In the genomic region with DNA sequence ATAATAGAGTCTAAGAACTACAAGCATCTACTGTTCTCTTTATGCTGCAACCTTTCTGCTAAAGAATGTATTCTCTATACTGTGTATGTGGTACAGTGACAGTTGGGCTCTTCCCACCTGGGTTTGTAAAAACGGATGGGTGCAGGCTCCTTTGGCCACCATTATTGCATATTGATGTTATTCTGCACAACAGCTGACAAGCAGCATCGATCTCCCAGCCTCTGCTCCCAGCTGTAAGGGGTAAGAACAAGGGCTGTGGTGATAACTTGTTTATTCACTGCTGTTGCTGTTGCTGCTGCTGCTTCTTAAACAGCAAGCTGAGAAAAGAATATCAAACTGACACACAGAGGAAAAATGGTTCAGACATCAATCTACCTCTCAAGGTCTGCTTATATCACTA, we compare ENCODE assay signal across 12 cellular contexts. TPM values are rescaled to one million over a fixed set of nuclear protein-coding genes. Genes with fewer than 3 reads are reported as not detected.
DNase-seq lines count a peak whose midpoint lies in the region; ATAC-seq and TF ChIP-seq lines count a peak whose summit lies in the region.
"Had no signal": no experiment of that assay in that cellular context is flagged by ENCODE, and none has a peak within 500 bp of the region (broad histone marks: within the 10 kb centered on the region; RNA-seq: fewer than 3 reads in every experiment).

No MANE protein-coding gene starts in this region.

- H3K9ac ChIP-seq in adipocyte (ENCODE audit: low read length): peak overlapping the region; percentile 26

- peak overlapping the region; percentile 38 for H3K4me3 Mint-ChIP-seq in T-helper 2 cell treated with Interferon-gamma antibody and Interleukin-4, amounts not matched to agents 5 μg/mL and 100 μg/mL, for 36 hours

- H3K27ac ChIP-seq in thymus (ENCODE audit: low read depth) (peak overlapping the region; percentile 58), Peyer's patch (no peak overlapping the region)

- H3K4me1 ChIP-seq in adipocyte (ENCODE audit: control insufficient read depth, insufficient read depth, low read length) (peaks cover 77% of the 10 kb centered on the region), thymus (ENCODE audit: control insufficient read depth, insufficient read depth, low read length) (peaks cover 2% of the 10 kb centered on the region), Peyer's patch (peaks cover 0 to 6% (median 0%) of the 10 kb centered on the region in 4 donors)

- peaks cover 45% of the 10 kb centered on the region for H3K4me1 Mint-ChIP-seq in T-helper 2 cell treated with Interferon-gamma antibody and Interleukin-4, amounts not matched to agents 5 μg/mL and 100 μg/mL, for 36 hours (ENCODE audit: low read depth)

- peaks cover 51% of the 10 kb centered on the region for H3K36me3 Mint-ChIP-seq in T-helper 2 cell treated with Interferon-gamma antibody and Interleukin-4, amounts not matched to agents 5 μg/mL and 100 μg/mL, for 36 hours (ENCODE audit: low read depth)

- no peaks in the 10 kb centered on the region for H3K27me3 Mint-ChIP-seq in T-helper 2 cell treated with Interferon-gamma antibody and Interleukin-4, amounts not matched to agents 5 μg/mL and 100 μg/mL, for 36 hours (ENCODE audit: low read depth)

- H3K36me3 ChIP-seq in adipocyte (ENCODE audit: control insufficient read depth, insufficient read depth, low read length, severe bottlenecking): peaks cover 18% of the 10 kb centered on the region
- peaks cover 10% of the 10 kb centered on the region for H3K36me3 ChIP-seq in thymus (ENCODE audit: control insufficient read depth, insufficient read depth)
- peaks cover 0 to 15% (median 0%) of the 10 kb centered on the region in 3 donors for H3K36me3 ChIP-seq in Peyer's patch

- TF ChIP-seq CTCF in Peyer's patch (IDR thresholded peaks at IDR 0.05): no peak

- no peaks in the 10 kb centered on the region for H3K27me3 ChIP-seq in adipocyte (replicated peaks; ENCODE audit: control insufficient read depth, insufficient read depth, low read length)
- no peaks in the 10 kb centered on the region for H3K27me3 ChIP-seq in thymus (ENCODE audit: control insufficient read depth, insufficient read depth)
- no peaks in the 10 kb centered on the region for H3K27me3 ChIP-seq in Peyer's patch

- no peak for DNase-seq in T-helper 2 cell treated with Interferon-gamma antibody and Interleukin-4, amounts not matched to agents 5 μg/mL and 100 μg/mL, for 36 hours (ENCODE audit: low spot score)
- DNase-seq in T-helper 2 cell (no peak), adipocyte (ENCODE audit: low read depth) (no peak), left lobe of liver (ENCODE audit: low spot score) (no peak), HuH-7.5 (ENCODE audit: low spot score) (no peak), Peyer's patch (no peak)
- no peak for DNase-seq in activated T-cell treated with anti-CD3 and anti-CD28 coated beads, Interleukin-2, amount 50 U/mL, for 1 hour
- DNase-seq: GDM1; NCI-H187; occipital lobe; stimulated activated CD4-positive, alpha-beta T cell treated with anti-CD3 and anti-CD28 coated beads, Interleukin-2, amount 100 ng/mL, for 48 hours had no signal

- no peaks in the 10 kb centered on the region for H3K9me3 Mint-ChIP-seq in T-helper 2 cell treated with Interferon-gamma antibody and Interleukin-4, amounts not matched to agents 5 μg/mL and 100 μg/mL, for 36 hours

- peak overlapping the region; percentile 53 for H3K4me3 ChIP-seq in adipocyte (ENCODE audit: low read length)
- peak overlapping the region; percentile 19 for H3K4me3 ChIP-seq in thymus (ENCODE audit: low read length)
- no peak overlapping the region for H3K4me3 ChIP-seq in Peyer's patch

- no peak for TF ChIP-seq POLR2A in Peyer's patch (IDR thresholded peaks at IDR 0.05)

- WGBS in thymus: 5% methylated on average over 2 of the region's 2 CpGs

- no peak overlapping the region for H3K27ac Mint-ChIP-seq in T-helper 2 cell treated with Interferon-gamma antibody and Interleukin-4, amounts not matched to agents 5 μg/mL and 100 μg/mL, for 36 hours

- peak; percentile 48 for ATAC-seq in left lobe of liver

- H3K9me3 ChIP-seq in adipocyte (ENCODE audit: control insufficient read depth, low read length) (no peaks in the 10 kb centered on the region), thymus (ENCODE audit: control insufficient read depth) (no peaks in the 10 kb centered on the region), Peyer's patch (no peaks in the 10 kb centered on the region)

RNA-seq across cellular contexts. Expression of a gene that starts 56.2 kb away (rescaled TPM):
- total RNA-seq in left lobe of liver: not detected
- 0.55 TPM for polyA plus RNA-seq in thymus
- total RNA-seq in Peyer's patch: 1 to 10 TPM in 2 of 4 donors, not detected in 2; 2.4 to 2.9 TPM

Comparison
In these comparisons a context has a peak if more than half of its experiments do, and no peak if none do; other contexts are left out.
1. H3K4me3 ChIP-seq: peak in adipocyte (single experiment) and thymus (single experiment); none in Peyer's patch (0 of 4).